In the genomic region with DNA sequence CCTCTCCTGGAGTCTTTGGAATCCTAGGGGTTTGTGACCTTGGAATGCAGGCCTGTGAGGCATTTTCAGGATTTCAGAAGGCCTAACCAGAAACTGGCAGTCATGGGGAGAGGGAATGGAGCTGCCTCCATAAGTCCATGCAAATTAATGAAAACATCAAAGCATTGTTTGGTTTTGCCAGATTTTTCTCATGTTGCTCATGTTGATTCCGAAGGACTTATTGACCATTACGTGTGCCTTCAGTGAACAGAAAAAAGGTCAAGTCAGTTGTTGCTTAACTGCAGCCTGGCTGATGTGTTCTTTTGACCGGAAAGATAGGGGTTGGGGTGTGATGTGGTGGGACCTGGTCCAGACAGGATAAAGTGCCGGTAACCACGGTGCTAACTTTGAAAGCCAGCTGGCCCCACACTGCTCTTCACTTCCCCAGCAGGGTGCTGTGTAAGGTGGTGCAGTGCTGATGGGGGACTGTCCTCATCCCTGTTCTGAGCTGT, we compare ENCODE assay signal across 9 cellular contexts. TPM values are rescaled to one million over a fixed set of nuclear protein-coding genes. Genes with fewer than 3 reads are reported as not detected.
DNase-seq lines count a peak whose midpoint lies in the region; ATAC-seq, FAIRE-seq and TF ChIP-seq lines count a peak whose summit lies in the region.
"Had no signal": no experiment of that assay in that cellular context is flagged by ENCODE, and none has a peak within 500 bp of the region (broad histone marks: within the 10 kb centered on the region; RNA-seq: fewer than 3 reads in every experiment).

No MANE protein-coding gene starts in this region.

- H2BK15ac ChIP-seq in H1 (ENCODE audit: low read length): peak overlapping the region; percentile 48; the same call in 1 of the 2 replicates

- intact Hi-C loops in uterus (cut with DNase I; ENCODE audit: low total_unique reads): no loop called here
- intact Hi-C loops in OCI-LY7 (cut with micrococcal nuclease; ENCODE audit: unreplicated experiment): no loop called here

- TF ChIP-seq EP300 in H1 (IDR thresholded peaks at IDR 0.05; ENCODE audit: borderline replicate concordance in 1 of 2, low read depth in 2 of 2, low read length in 2 of 2): no peak

- H3K27me3 ChIP-seq in H1 (replicated peaks in 1 of 4; ENCODE audit: control insufficient read depth in 3 of 4, extremely low read depth in 1 of 4, insufficient read depth in 3 of 4, low read length in 3 of 4) (no peaks in the 10 kb centered on the region), uterus (no peaks in the 10 kb centered on the region)

- DNase-seq in LHCN-M2 (ENCODE audit: low read depth) (peak; percentile 93), H1 (ENCODE audit: low read depth in 1 of 2, low spot score in 2 of 2) (no peak), lung microvascular endothelial cell (ENCODE audit: low read depth in 2 of 2) (peak; percentile 69 to 76), uterus (peak; percentile 42 to 43), OCI-LY7 (ENCODE audit: low spot score) (no peak), NOMO-1 treated with DMSO at 0.1 percent for 48 hours (lab: John Stamatoyannopoulos, UW; ENCODE audit: unreplicated experiment) (no peak)

- H4K5ac ChIP-seq in H1 (ENCODE audit: insufficient read length, low read depth, low read length): no peak overlapping the region

- H3K9me3 ChIP-seq in H1 (ENCODE audit: insufficient read depth in 2 of 2, low read depth in 1 of 2, low read length in 1 of 2) (no peaks in the 10 kb centered on the region), uterus (no peaks in the 10 kb centered on the region), OCI-LY7 (ENCODE audit: low read length) (no peaks in the 10 kb centered on the region)

- H3K9ac ChIP-seq in H1 (replicated peaks in 1 of 4; ENCODE audit: extremely low read depth in 1 of 4, low read depth in 3 of 4, low read length in 3 of 4): no peak overlapping the region

- H3K14ac ChIP-seq in H1 (ENCODE audit: insufficient read length): no peak overlapping the region

- H3K79me1 ChIP-seq in H1 (ENCODE audit: low read depth, low read length): peaks cover 7% of the 10 kb centered on the region; the same call in 1 of the 2 replicates

- no TSS peak for BruUV-seq in OCI-LY7 (replicated peaks; lab: Mats Ljungman, UMichigan)

- peak overlapping the region in 1 of 2 experiments; percentile 27; a peak in 1 of 4 replicates for H3K4me2 ChIP-seq in H1 (ENCODE audit: insufficient read depth in 1 of 2, low read depth in 2 of 2, low read length in 2 of 2)
- H3K4me2 ChIP-seq in OCI-LY7 (ENCODE audit: low read length): no peak overlapping the region

- H3K4me1 ChIP-seq in H1 (replicated peaks in 1 of 4; ENCODE audit: control insufficient read depth in 3 of 4, insufficient read depth in 4 of 4, low read length in 3 of 4) (peaks cover 12 to 26% (median 21%) of the 10 kb centered on the region in 4 experiments), uterus (peaks cover 15 to 25% of the 10 kb centered on the region in 2 donors), OCI-LY7 (ENCODE audit: insufficient read depth, low read length, poor library complexity, severe bottlenecking) (no peaks in the 10 kb centered on the region)

- H3K36me3 ChIP-seq in H1 (ENCODE audit: control insufficient read depth in 2 of 4, insufficient read depth in 4 of 4, low read length in 3 of 4) (peaks cover 0 to 3% (median 0%) of the 10 kb centered on the region in 4 experiments; a peak in 1 of 8 replicates), uterus (no peaks in the 10 kb centered on the region), OCI-LY7 (ENCODE audit: insufficient read depth, low read length) (no peaks in the 10 kb centered on the region)

- peak; percentile 32 for FAIRE-seq in H1 (lab: Jason Lieb, UNC)
- FAIRE-seq: frontal cortex had no signal

- H2BK12ac ChIP-seq in H1 (ENCODE audit: low read depth, low read length): peak overlapping the region; percentile 93; the same call in 1 of the 2 replicates

- TF ChIP-seq CTCF in H1 (IDR thresholded peaks at IDR 0.05; ENCODE audit: control extremely low read depth in 1 of 3, insufficient read depth in 1 of 3, low read depth in 1 of 3, low read length in 3 of 3) (no peak), uterus (IDR thresholded peaks at IDR 0.05) (no peak), OCI-LY7 (conservative IDR thresholded peaks at IDR 0.05; ENCODE audit: low read length) (no peak)

- peak overlapping the region; percentile 60; the same call in 1 of the 2 replicates for H2BK5ac ChIP-seq in H1 (ENCODE audit: low read depth, low read length)

- H3K4ac ChIP-seq in H1 (replicated peaks; ENCODE audit: insufficient read length, low read depth, low read length): no peak overlapping the region

- no peak for TF ChIP-seq RAD21 in H1 (IDR thresholded peaks at IDR 0.05 in 1 of 2, conservative IDR thresholded peaks at IDR 0.05 in 1 of 2; ENCODE audit: low read depth in 2 of 2, low read length in 2 of 2)

- no peak overlapping the region for H3K27ac ChIP-seq in H1 (ENCODE audit: low read depth, low read length)
- peak overlapping the region; percentile 64 to 77 for H3K27ac ChIP-seq in uterus
- H3K27ac ChIP-seq in OCI-LY7 (ENCODE audit: low read depth, low read length, poor library complexity, severe bottlenecking): no peak overlapping the region

- no peak overlapping the region for H3K18ac ChIP-seq in H1 (ENCODE audit: extremely low read depth, low read length)

- H2AK5ac ChIP-seq in H1 (ENCODE audit: low read depth, low read length): peak overlapping the region; percentile 29

- H3K9me2 ChIP-seq in OCI-LY7 (ENCODE audit: insufficient read depth, low read length): no peaks in the 10 kb centered on the region

- H4K8ac ChIP-seq in H1 (ENCODE audit: extremely low read depth, insufficient read depth, low read length): no peak overlapping the region

- TF ChIP-seq POLR2A in H1 (IDR thresholded peaks at IDR 0.05; ENCODE audit: control extremely low read depth in 1 of 2, low read depth in 2 of 2, low read length in 2 of 2) (no peak), uterus (IDR thresholded peaks at IDR 0.05) (no peak)

- H3K4me3 ChIP-seq in H1 (ENCODE audit: extremely low read depth in 1 of 4, insufficient read depth in 2 of 4, low read depth in 3 of 4, low read length in 4 of 4) (no peak overlapping the region), uterus (no peak overlapping the region), OCI-LY7 (ENCODE audit: low read depth, low read length, poor library complexity, severe bottlenecking) (no peak overlapping the region)

- H2BK20ac ChIP-seq in H1 (ENCODE audit: low read length): no peak overlapping the region

- ATAC-seq in GM18517 (IDR thresholded peaks at IDR 0.05; ENCODE audit: unreplicated experiment): no peak
- ATAC-seq: stimulated activated memory B cell treated with anti-CD40 and anti-IgM and Interleukin-4, amounts not matched to agents 10 μg/mL and 1 μg/mL and 100 μg/mL, for 72 hours had no signal

- H3K79me2 ChIP-seq in H1 (ENCODE audit: control insufficient read depth in 1 of 2, insufficient read depth in 2 of 2, low read length in 2 of 2) (peaks cover 0 to 69% of the 10 kb centered on the region in 2 experiments; a peak in 3 of 4 replicates), OCI-LY7 (ENCODE audit: insufficient read depth, low read depth, low read length) (no peaks in the 10 kb centered on the region)

- H2BK120ac ChIP-seq in H1 (replicated peaks; ENCODE audit: low read depth, low read length): no peak overlapping the region

- no peak overlapping the region for H3K56ac ChIP-seq in H1 (replicated peaks; ENCODE audit: insufficient read length, low read depth, low read length)

- H3K23ac ChIP-seq in H1 (ENCODE audit: insufficient read length): no peak overlapping the region

- POLR2A ChIA-PET in H1 (lab: Charles Lee; ENCODE audit: partially characterized antibody) (interaction anchor here (1.4 kb wide), 1 partner anchor 10 kb away, joined by 6 read pairs; no protein-coding TSS in a partner anchor), OCI-LY7 (lab: Charles Lee) (no interaction called here)

- H4K20me1 ChIP-seq in H1 (replicated peaks in 1 of 2; ENCODE audit: control insufficient read depth in 1 of 2, insufficient read depth in 2 of 2, low read length in 2 of 2) (peaks cover 2 to 4% of the 10 kb centered on the region in 2 experiments), OCI-LY7 (ENCODE audit: insufficient read depth, low read length) (no peaks in the 10 kb centered on the region)

- no peaks in the 10 kb centered on the region for H3K23me2 ChIP-seq in H1 (ENCODE audit: low read depth, low read length)

- H2AFZ ChIP-seq in H1 (ENCODE audit: low read length) (no peak overlapping the region), OCI-LY7 (ENCODE audit: low read length) (no peak overlapping the region)

- peak overlapping the region; percentile 45 for H4K91ac ChIP-seq in H1 (replicated peaks; ENCODE audit: insufficient read length, low read length)

- CTCF ChIA-PET in H1 (lab: Charles Lee; ENCODE audit: partially characterized antibody): interaction anchor here (0.6 to 1.5 kb wide), 5 partner anchors 9 to 89 kb away, joined by 3 to 6 read pairs (median 3); no protein-coding TSS in a partner anchor
- CTCF ChIA-PET in OCI-LY7 (lab: Charles Lee; ENCODE audit: unreplicated experiment): no interaction called here

- 71% methylated on average over 5 of the region's 5 CpGs; no CpG with 5 or more reads in 1 of the 2 experiments for WGBS in H1 (ENCODE audit: extremely low coverage in 1 of 2, insufficient coverage in 1 of 2, insufficient read length in 1 of 2, insufficient replicate concordance in 2 of 2, low coverage in 1 of 2, low lambda C conversion rate in 2 of 2, missing lambda C conversion rate in 1 of 2), 2 experiments

RNA-seq across cellular contexts. Expression of a gene that starts 3.6 kb away (rescaled TPM):
- total RNA-seq in LHCN-M2 (2014; rRNA removed) (not detected in 2 replicates), lung microvascular endothelial cell (not detected in 2 replicates), uterus (not detected), OCI-LY7 (2022) (not detected in 2 replicates)
- polyA plus RNA-seq in LHCN-M2 (2012): 0.04 TPM
- not detected in 2 replicates for total RNA-seq in H1 (2021; fragmentation: NEBNext Ultra II Directional; extraction: Animal tissue kit (Norgen Biotek cat#: 25700))
- polyA plus RNA-seq in H1 (2011; rRNA removed): not detected in 2 replicates
- not detected for polyA plus RNA-seq in H1 (2011; cell fraction: cytosol; rRNA removed)
- polyA plus RNA-seq in H1 (2011; cell fraction: nucleus; rRNA removed): not detected
- polyA plus RNA-seq in H1 (2012, experiment 1 of 2): 0.11 TPM in 1 of 4 replicates, not detected in the others
- not detected for polyA plus RNA-seq in H1 (2012, experiment 2 of 2)
- polyA plus RNA-seq in H1 (2013, experiment 1 of 2): not detected
- not detected for polyA plus RNA-seq in H1 (2013, experiment 2 of 2)
- polyA minus RNA-seq in H1 (2011; rRNA and poly(A)+ RNA removed): not detected in 2 replicates
- polyA minus RNA-seq in H1 (2011; cell fraction: cytosol; rRNA and poly(A)+ RNA removed): not detected
- not detected for polyA minus RNA-seq in H1 (2011; cell fraction: nucleus; rRNA and poly(A)+ RNA removed)
- not detected in 2 replicates for total RNA-seq in OCI-LY7 (2014; rRNA removed; shearing (Covaris generic))
- total RNA-seq: frontal cortex had no signal

RNA-seq across cellular contexts. Expression of a gene that starts 30.6 kb away (rescaled TPM):
- 12.4 and 15.8 TPM in 2 replicates for total RNA-seq in LHCN-M2 (2014; rRNA removed)
- polyA plus RNA-seq in LHCN-M2 (2012): 54.2 TPM
- total RNA-seq in H1 (2021; fragmentation: NEBNext Ultra II Directional; extraction: Animal tissue kit (Norgen Biotek cat#: 25700)): 97.9 and 104 TPM in 2 replicates
- 24.7 and 29.6 TPM in 2 replicates for polyA plus RNA-seq in H1 (2011; rRNA removed)
- polyA plus RNA-seq in H1 (2011; cell fraction: cytosol; rRNA removed): 29.0 TPM
- 68.0 TPM for polyA plus RNA-seq in H1 (2011; cell fraction: nucleus; rRNA removed)
- 56.1 to 128 TPM (median 79.3 TPM) in 4 replicates for polyA plus RNA-seq in H1 (2012, experiment 1 of 2)
- polyA plus RNA-seq in H1 (2012, experiment 2 of 2): 25.3 TPM
- 65.6 TPM for polyA plus RNA-seq in H1 (2013, experiment 1 of 2)
- 69.0 TPM for polyA plus RNA-seq in H1 (2013, experiment 2 of 2)
- polyA minus RNA-seq in H1 (2011; rRNA and poly(A)+ RNA removed): 87.0 and 138 TPM in 2 replicates
- polyA minus RNA-seq in H1 (2011; cell fraction: cytosol; rRNA and poly(A)+ RNA removed): 81.0 TPM
- 137 TPM for polyA minus RNA-seq in H1 (2011; cell fraction: nucleus; rRNA and poly(A)+ RNA removed)
- total RNA-seq in lung microvascular endothelial cell: 9.4 and 14.9 TPM in 2 replicates
- 10 to 100 TPM; 13.1 to 71.2 (median 46.6) TPM for total RNA-seq in uterus
- not detected in 2 replicates for total RNA-seq in OCI-LY7 (2014; rRNA removed; shearing (Covaris generic))
- total RNA-seq in OCI-LY7 (2022): not detected in 2 replicates

Comparison
In these comparisons a context has a peak if more than half of its experiments do, and no peak if none do; other contexts are left out.
1. DNase-seq: peak in LHCN-M2 (single experiment), lung microvascular endothelial cell (2 of 2) and uterus (2 of 2); none in H1 (0 of 2), OCI-LY7 (single experiment) and NOMO-1 treated with DMSO at 0.1 percent for 48 hours (single experiment).
2. H3K27ac ChIP-seq: peak in uterus (2 of 2); none in H1 (single experiment) and OCI-LY7 (single experiment).
3. RNA of a gene that starts 30.6 kb away (total RNA-seq): 97.9 to 104 TPM in H1, 13.1 to 71.2 TPM in uterus, 12.4 to 15.8 TPM in LHCN-M2 and 9.4 to 14.9 TPM in lung microvascular endothelial cell; not detected in OCI-LY7; every median in the first group is over 10 times any median in the second.